15 cellular contexts compared by ENCODE assay signal in genomic region chrX:136064661-136065043, GRCh38.
A peak's percentile ranks its signal among the peaks of the same experiment; 100 is the strongest.
DNase-seq lines count a peak whose midpoint lies in the region; ATAC-seq and TF ChIP-seq lines count a peak whose summit lies in the region.
"Had no signal": no experiment of that assay in that cellular context is flagged by ENCODE, and none has a peak within 500 bp of the region (broad histone marks: within the 10 kb centered on the region; RNA-seq: fewer than 3 reads in every experiment).

No MANE protein-coding gene starts in this region.

- peaks cover 10% of the 10 kb centered on the region for H3K4me1 ChIP-seq in SJCRH30
- peaks cover 7% of the 10 kb centered on the region for H3K4me1 ChIP-seq in fibroblast of lung (ENCODE audit: control insufficient read depth, extremely low read depth, insufficient read depth, low read length)
- peaks cover 0 to 3% (median 0%) of the 10 kb centered on the region in 3 donors for H3K4me1 ChIP-seq in skeletal muscle tissue (ENCODE audit: control insufficient read depth in 3 of 3, insufficient read depth in 3 of 3, low read length in 3 of 3)
- peaks cover 8% of the 10 kb centered on the region for H3K4me1 ChIP-seq in effector memory CD4-positive, alpha-beta T cell (ENCODE audit: control insufficient read depth, insufficient read depth, low read length, poor library complexity, severe bottlenecking)
- H3K4me1 ChIP-seq: adrenal gland had no signal

- H3K9me3 Mint-ChIP-seq in activated CD4-positive, alpha-beta T cell treated with anti-CD3 and anti-CD28 coated beads, Interleukin-2, amount 10 ng/mL, durations not matched to agents 24 days and 14 days = no peaks in the 10 kb centered on the region

- no peak overlapping the region for H2AFZ ChIP-seq in fibroblast of lung (ENCODE audit: low read length)

- H3K36me3 ChIP-seq in SJCRH30 = no peaks in the 10 kb centered on the region
- H3K36me3 ChIP-seq in fibroblast of lung (ENCODE audit: control insufficient read depth, insufficient read depth, low read length) = no peaks in the 10 kb centered on the region
- no peaks in the 10 kb centered on the region for H3K36me3 ChIP-seq in skeletal muscle tissue (ENCODE audit: control insufficient read depth in 3 of 3, insufficient read depth in 3 of 3, low read length in 3 of 3)
- H3K36me3 ChIP-seq in effector memory CD4-positive, alpha-beta T cell (ENCODE audit: control insufficient read depth, insufficient read depth, low read length) = no peaks in the 10 kb centered on the region
- H3K36me3 ChIP-seq: adrenal gland had no signal

- TF ChIP-seq CTCF in fibroblast of lung (conservative IDR thresholded peaks at IDR 0.05 in 1 of 2, IDR thresholded peaks at IDR 0.05 in 1 of 2; ENCODE audit: low read depth in 1 of 2, low read length in 2 of 2) = no peak

- peak overlapping the region; percentile 0 for H3K27ac Mint-ChIP-seq in activated CD4-positive, alpha-beta T cell treated with anti-CD3 and anti-CD28 coated beads, Interleukin-2, amount 10 ng/mL, durations not matched to agents 24 days and 14 days
- H3K27ac Mint-ChIP-seq: nephron progenitor cell had no signal

- H3K9me3 ChIP-seq in SJCRH30 (replicated peaks) (no peaks in the 10 kb centered on the region), fibroblast of lung (ENCODE audit: control insufficient read depth, insufficient read depth, low read depth, low read length) (no peaks in the 10 kb centered on the region), skeletal muscle tissue (ENCODE audit: control insufficient read depth in 3 of 3, low read length in 3 of 3) (no peaks in the 10 kb centered on the region)
- H3K9me3 ChIP-seq in effector memory CD4-positive, alpha-beta T cell (ENCODE audit: control insufficient read depth, low read length) = no peaks in the 10 kb centered on the region
- H3K9me3 ChIP-seq: adrenal gland had no signal

- peak overlapping the region; percentile 26 for H3K4me3 Mint-ChIP-seq in activated CD4-positive, alpha-beta T cell treated with anti-CD3 and anti-CD28 coated beads, Interleukin-2, amount 10 ng/mL, durations not matched to agents 24 days and 14 days
- H3K4me3 Mint-ChIP-seq: nephron progenitor cell had no signal

- H3K27ac ChIP-seq in SJCRH30 = peak overlapping the region; percentile 32
- H3K27ac ChIP-seq in fibroblast of lung (ENCODE audit: insufficient read depth, low read length) = peak overlapping the region; percentile 37
- H3K27ac ChIP-seq in skeletal muscle tissue (ENCODE audit: low read depth, low read length) = peak overlapping the region; percentile 42
- no peak overlapping the region for H3K27ac ChIP-seq in effector memory CD4-positive, alpha-beta T cell (ENCODE audit: insufficient read depth, low read length, poor library complexity, severe bottlenecking)

- H3K27me3 ChIP-seq in SJCRH30 (no peaks in the 10 kb centered on the region), fibroblast of lung (ENCODE audit: control insufficient read depth, insufficient read depth, low read length) (no peaks in the 10 kb centered on the region), skeletal muscle tissue (ENCODE audit: control insufficient read depth in 3 of 3, insufficient read depth in 3 of 3, low read length in 3 of 3) (peaks cover 0 to 7% (median 0%) of the 10 kb centered on the region in 3 donors)
- no peaks in the 10 kb centered on the region for H3K27me3 ChIP-seq in effector memory CD4-positive, alpha-beta T cell (replicated peaks; ENCODE audit: control insufficient read depth, insufficient read depth, low read length, poor library complexity, severe bottlenecking)

- ATAC-seq in left colon = no peak

- intact Hi-C loops in activated CD4-positive, alpha-beta T cell treated with anti-CD3 and anti-CD28 coated beads, Interleukin-2, amount 10 ng/mL, durations not matched to agents 24 days and 14 days (cut with micrococcal nuclease) = no loop called here
- intact Hi-C loops in left colon (cut with DNase I, micrococcal nuclease) = no loop called here

- H3K4me1 Mint-ChIP-seq in activated CD4-positive, alpha-beta T cell treated with anti-CD3 and anti-CD28 coated beads, Interleukin-2, amount 10 ng/mL, durations not matched to agents 24 days and 14 days = peaks cover 12% of the 10 kb centered on the region

- H3K79me2 ChIP-seq in fibroblast of lung (ENCODE audit: control insufficient read depth, insufficient read depth, low read length) = no peaks in the 10 kb centered on the region

- H3K4me2 ChIP-seq in fibroblast of lung (ENCODE audit: extremely low read depth, insufficient read depth, low read length) = peak overlapping the region; percentile 63

- DNase-seq in activated CD4-positive, alpha-beta T cell treated with anti-CD3 and anti-CD28 coated beads, Interleukin-2, amount 10 ng/mL, durations not matched to agents 24 days and 14 days = no peak
- DNase-seq in activated CD4-positive, alpha-beta T cell treated with anti-CD3 and anti-CD28 coated beads for 48 hours = no peak
- DNase-seq in SJCRH30 (no peak), fibroblast of lung (ENCODE audit: low read depth in 2 of 2) (no peak), left colon (no peak)
- no peak for DNase-seq in effector CD8-positive, alpha-beta T cell (lab: John Stamatoyannopoulos, UW)
- DNase-seq in effector memory CD4-positive, alpha-beta T cell = no peak
- DNase-seq: H7, kidney, NCI-H526 treated with DMSO at 0.1 percent for 48 hours had no signal

- no peaks in the 10 kb centered on the region for H4K20me1 ChIP-seq in fibroblast of lung (ENCODE audit: control insufficient read depth, extremely low read depth, insufficient read depth, low read length)

- H3K9ac ChIP-seq in fibroblast of lung (ENCODE audit: insufficient read depth, low read length) = no peak overlapping the region
- H3K9ac ChIP-seq in skeletal muscle tissue (ENCODE audit: low read depth in 1 of 3, low read length in 3 of 3) = no peak overlapping the region

- peak overlapping the region; percentile 24 for H3K4me3 ChIP-seq in SJCRH30
- no peak overlapping the region for H3K4me3 ChIP-seq in fibroblast of lung (replicated peaks in 1 of 4; ENCODE audit: control extremely low read depth in 1 of 4, insufficient read depth in 1 of 4, low read depth in 3 of 4, low read length in 4 of 4)
- no peak overlapping the region for H3K4me3 ChIP-seq in skeletal muscle tissue (ENCODE audit: low read length in 3 of 3)
- H3K4me3 ChIP-seq in effector memory CD4-positive, alpha-beta T cell (ENCODE audit: insufficient read depth, low read depth, low read length, poor library complexity, severe bottlenecking) = no peak overlapping the region
- H3K4me3 ChIP-seq: adrenal gland, dorsolateral prefrontal cortex, skin epidermis had no signal

- H3K36me3 Mint-ChIP-seq in activated CD4-positive, alpha-beta T cell treated with anti-CD3 and anti-CD28 coated beads, Interleukin-2, amount 10 ng/mL, durations not matched to agents 24 days and 14 days (ENCODE audit: low read depth) = no peaks in the 10 kb centered on the region

- no peaks in the 10 kb centered on the region for H3K27me3 Mint-ChIP-seq in activated CD4-positive, alpha-beta T cell treated with anti-CD3 and anti-CD28 coated beads, Interleukin-2, amount 10 ng/mL, durations not matched to agents 24 days and 14 days
